In the genomic region with DNA sequence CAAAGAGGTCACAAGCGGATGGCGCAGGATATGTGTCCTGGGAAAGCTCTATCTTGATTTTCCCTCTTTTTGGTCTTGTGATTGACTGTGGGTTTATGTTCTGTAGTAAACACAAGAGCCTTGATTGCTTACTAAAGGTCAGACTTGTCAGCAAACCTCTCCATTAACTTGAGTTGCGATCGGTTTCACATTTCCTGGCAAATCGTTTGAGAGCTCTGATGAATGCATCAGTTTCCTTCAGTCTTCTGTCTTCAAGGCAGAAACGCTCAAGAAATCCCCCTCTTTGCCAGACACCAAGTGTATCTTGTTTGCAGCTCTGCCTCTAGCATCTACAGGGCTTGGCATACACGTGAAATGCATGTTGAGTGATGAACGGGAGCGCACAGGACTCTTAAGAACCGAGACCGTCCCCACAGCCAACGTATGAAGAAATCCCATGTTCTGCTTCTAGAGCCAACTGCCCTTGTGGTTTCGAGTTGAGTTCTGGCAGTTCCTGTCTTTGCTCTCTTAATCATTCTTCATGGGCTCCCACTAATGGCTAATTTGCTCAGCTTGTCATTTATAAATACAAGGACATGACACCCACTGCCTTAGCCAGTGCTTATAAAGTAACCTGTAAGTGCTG, we compare ENCODE assay signal across 8 cellular contexts.
A peak's percentile ranks its signal among the peaks of the same experiment; 100 is the strongest.
DNase-seq lines count a peak whose midpoint lies in the region; ATAC-seq, FAIRE-seq and TF ChIP-seq lines count a peak whose summit lies in the region.

No MANE protein-coding gene starts in this region.

- ATAC-seq in activated B cell treated with CpG ODN at 0.5 μM for 24 hours (ENCODE audit: low read depth) (no peak), lower lobe of right lung (peak; percentile 63 to 73), aorta (ENCODE audit: low FRiP score) (peak; percentile 72)

- peak overlapping the region; percentile 70 for H3K4me3 Mint-ChIP-seq in activated B cell treated with CpG ODN at 0.5 μM for 24 hours

- H3K9me3 ChIP-seq in lower lobe of right lung (no peaks in the 10 kb centered on the region), aorta (ENCODE audit: control insufficient read depth, low read length) (no peaks in the 10 kb centered on the region)

- H3K27me3 Mint-ChIP-seq in activated B cell treated with CpG ODN at 0.5 μM for 24 hours, result no peaks in the 10 kb centered on the region

- H3K4me3 ChIP-seq in lower lobe of right lung, result peak overlapping the region; percentile 17
- no peak overlapping the region for H3K4me3 ChIP-seq in aorta (ENCODE audit: low read length in 2 of 2)

- CTCF ChIA-PET in activated B cell treated with CpG ODN at 0.5 μM for 24 hours (lab: Charles Lee), result no interaction called here

- H3K27me3 ChIP-seq in lower lobe of right lung (ENCODE audit: low read depth) (no peaks in the 10 kb centered on the region), aorta (ENCODE audit: control insufficient read depth in 1 of 2, insufficient read depth in 2 of 2, low read length in 1 of 2) (no peaks in the 10 kb centered on the region)

- no peaks in the 10 kb centered on the region for H3K36me3 Mint-ChIP-seq in activated B cell treated with CpG ODN at 0.5 μM for 24 hours (ENCODE audit: low read depth)

- no peaks in the 10 kb centered on the region for H3K36me3 ChIP-seq in lower lobe of right lung
- H3K36me3 ChIP-seq in aorta (ENCODE audit: control insufficient read depth in 1 of 2, insufficient read depth in 2 of 2, low read length in 1 of 2), result no peaks in the 10 kb centered on the region

- intact Hi-C loops in activated B cell treated with CpG ODN at 0.5 μM for 24 hours (cut with micrococcal nuclease), result no loop called here
- intact Hi-C loops in lower lobe of right lung (cut with DNase I), result no loop called here
- intact Hi-C loops in aorta (cut with DNase I), result no loop called here

- FAIRE-seq in GM12891 (lab: Jason Lieb, UNC), result no peak

- no peaks in the 10 kb centered on the region for H3K9me3 Mint-ChIP-seq in activated B cell treated with CpG ODN at 0.5 μM for 24 hours

- H3K4me1 Mint-ChIP-seq in activated B cell treated with CpG ODN at 0.5 μM for 24 hours, result peaks cover 20% of the 10 kb centered on the region

- TF ChIP-seq POLR2A in GM12891 (IDR thresholded peaks at IDR 0.05; ENCODE audit: low read depth, low read length), result no peak

- H3K4me1 ChIP-seq in lower lobe of right lung (peaks cover 35% of the 10 kb centered on the region), aorta (ENCODE audit: control insufficient read depth in 1 of 2, insufficient read depth in 2 of 2, low read length in 2 of 2) (no peaks in the 10 kb centered on the region)

- no peak overlapping the region for H3K27ac Mint-ChIP-seq in activated B cell treated with CpG ODN at 0.5 μM for 24 hours

- TF ChIP-seq CTCF in activated B cell treated with CpG ODN at 0.5 μM for 24 hours (IDR thresholded peaks at IDR 0.05) (no peak), lower lobe of right lung (IDR thresholded peaks at IDR 0.05) (no peak)

- POLR2A ChIA-PET in activated B cell treated with CpG ODN at 0.5 μM for 24 hours (lab: Charles Lee), result no interaction called here

- H3K27ac ChIP-seq in lower lobe of right lung, result no peak overlapping the region
- H3K27ac ChIP-seq in aorta (ENCODE audit: low read depth in 1 of 2, low read length in 2 of 2), result no peak overlapping the region

- DNase-seq in stimulated activated CD8-positive, alpha-beta memory T cell treated with anti-CD3 and anti-CD28 coated beads, Interleukin-12 subunit alpha, Interleukin-12 subunit beta, amount 100 ng/mL, for 1 hour (ENCODE audit: low read depth), result peak; percentile 1
- no peak for DNase-seq in stimulated activated CD8-positive, alpha-beta memory T cell treated with anti-CD3 and anti-CD28 coated beads, Interleukin-4, amount 100 ng/mL, for 48 hours
- DNase-seq in activated B cell treated with CpG ODN at 0.5 μM for 24 hours (no peak), lower lobe of right lung (no peak), aorta (no peak), A172 (ENCODE audit: low spot score) (no peak), GM12891 (ENCODE audit: insufficient read length, low spot score) (no peak), NCI-H82 treated with DMSO at 0.1 percent for 48 hours (lab: John Stamatoyannopoulos, UW; ENCODE audit: unreplicated experiment) (no peak)

- WGBS in aorta, 2 donors, result 61 to 70% methylated on average over 13 of the region's 13 CpGs

TF ChIP-seq in GM12891, 5 proteins besides CTCF, POLR2A, EP300 and RAD21:
- TF ChIP-seq POU2F2 (IDR thresholded peaks at IDR 0.05; ENCODE audit: low read depth, low read length) (no peak), TAF1 (IDR thresholded peaks at IDR 0.05; ENCODE audit: low read depth, low read length) (no peak), SPI1 (IDR thresholded peaks at IDR 0.05; ENCODE audit: low read depth, low read length) (no peak; the same call in 1 of the 2 replicates), PAX5 (IDR thresholded peaks at IDR 0.05; ENCODE audit: insufficient read depth, low read length, severe bottlenecking) (no peak), POLR2AphosphoS5 (IDR thresholded peaks at IDR 0.05; ENCODE audit: low read depth, low read length) (no peak)
